18 cellular contexts compared by ENCODE assay signal in the genomic region with DNA sequence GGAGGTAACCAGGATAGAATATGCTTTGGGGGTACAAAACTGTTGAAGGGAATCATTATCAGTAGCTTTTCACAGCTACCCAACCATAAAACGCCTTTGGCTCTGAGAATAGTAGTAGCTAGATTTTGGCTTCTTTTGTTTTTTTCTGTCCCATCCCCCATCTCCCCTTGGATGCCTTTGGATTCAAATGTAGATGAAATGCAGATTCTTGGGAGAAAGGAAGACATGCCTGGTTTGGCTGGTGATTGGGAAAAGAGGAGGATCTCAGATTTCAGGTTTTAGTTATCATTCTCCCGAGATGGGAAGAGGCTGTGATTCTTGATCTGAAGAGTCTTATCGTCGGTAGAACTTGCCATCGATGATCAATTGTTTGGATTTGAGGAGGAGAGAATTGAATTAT. TPM values are rescaled to one million over a fixed set of nuclear protein-coding genes. Genes with fewer than 3 reads are reported as not detected.
A peak's percentile ranks its signal among the peaks of the same experiment; 100 is the strongest.
DNase-seq lines count a peak whose midpoint lies in the region; ATAC-seq and TF ChIP-seq lines count a peak whose summit lies in the region.
"Had no signal": no experiment of that assay in that cellular context is flagged by ENCODE, and none has a peak within 500 bp of the region (broad histone marks: within the 10 kb centered on the region; RNA-seq: fewer than 3 reads in every experiment).

No MANE protein-coding gene starts in this region.

- peaks cover 3% of the 10 kb centered on the region for H3K36me3 Mint-ChIP-seq in activated CD4-positive, alpha-beta T cell treated with anti-CD3 and anti-CD28 coated beads, Interleukin-2, amount 10 ng/mL, durations not matched to agents 24 days and 14 days (ENCODE audit: low read depth)
- peaks cover 2% of the 10 kb centered on the region for H3K36me3 Mint-ChIP-seq in glutamatergic neuron (ENCODE audit: unreplicated experiment)
- H3K36me3 Mint-ChIP-seq: CD4-positive, CD25-positive, alpha-beta regulatory T cell had no signal

- TF ChIP-seq CTCF in glutamatergic neuron (IDR thresholded peaks at IDR 0.05; ENCODE audit: partially characterized antibody, unreplicated experiment) = no peak
- TF ChIP-seq CTCF in WERI-Rb-1 (IDR thresholded peaks at IDR 0.05; ENCODE audit: low read depth, low read length) = no peak

- peaks cover 19% of the 10 kb centered on the region for H3K4me1 Mint-ChIP-seq in activated CD4-positive, alpha-beta T cell treated with anti-CD3 and anti-CD28 coated beads, Interleukin-2, amount 10 ng/mL, durations not matched to agents 24 days and 14 days
- H3K4me1 Mint-ChIP-seq in glutamatergic neuron (ENCODE audit: low read depth, unreplicated experiment) = peaks cover 7% of the 10 kb centered on the region

- H3K27ac ChIP-seq in iPS-20b (ENCODE audit: low read length) (peak overlapping the region; percentile 97), WERI-Rb-1 (no peak overlapping the region)
- H3K27ac ChIP-seq: 22Rv1, PC-9, SJCRH30 had no signal

- H3K9me3 Mint-ChIP-seq in activated CD4-positive, alpha-beta T cell treated with anti-CD3 and anti-CD28 coated beads, Interleukin-2, amount 10 ng/mL, durations not matched to agents 24 days and 14 days = peaks cover 15% of the 10 kb centered on the region
- peaks cover 14% of the 10 kb centered on the region for H3K9me3 Mint-ChIP-seq in glutamatergic neuron (ENCODE audit: unreplicated experiment)

- H3K36me3 ChIP-seq in iPS-20b (ENCODE audit: insufficient read depth, low read depth, low read length) (no peaks in the 10 kb centered on the region), WERI-Rb-1 (no peaks in the 10 kb centered on the region)
- H3K36me3 ChIP-seq: SJCRH30 had no signal

- H3K4me3 ChIP-seq in iPS-20b (ENCODE audit: low read length) (peak overlapping the region; percentile 94), WERI-Rb-1 (ENCODE audit: low read depth, low read length) (no peak overlapping the region)
- H3K4me3 ChIP-seq: PC-9, SJCRH30 had no signal

- H3K27ac Mint-ChIP-seq in activated CD4-positive, alpha-beta T cell treated with anti-CD3 and anti-CD28 coated beads, Interleukin-2, amount 10 ng/mL, durations not matched to agents 24 days and 14 days = no peak overlapping the region
- H3K27ac Mint-ChIP-seq in glutamatergic neuron (ENCODE audit: unreplicated experiment) = no peak overlapping the region
- H3K27ac Mint-ChIP-seq: B cell had no signal

- H3K27me3 ChIP-seq in iPS-20b (ENCODE audit: insufficient read depth, low read length) = peaks cover 19% of the 10 kb centered on the region
- peaks cover 48% of the 10 kb centered on the region for H3K27me3 ChIP-seq in WERI-Rb-1 (ENCODE audit: insufficient read depth, low read depth, severe bottlenecking)
- H3K27me3 ChIP-seq: SJCRH30 had no signal

- peak; percentile 39 for DNase-seq in activated CD4-positive, alpha-beta T cell treated with anti-CD3 and anti-CD28 coated beads, Interleukin-2, amount 10 ng/mL, durations not matched to agents 24 days and 14 days
- no peak for DNase-seq in activated CD4-positive, alpha-beta T cell treated with anti-CD3 and anti-CD28 coated beads, Interleukin-2, amount 50 U/mL, for 4 hours
- DNase-seq in glutamatergic neuron = no peak
- no peak for DNase-seq in WERI-Rb-1
- DNase-seq in NK-92 treated with Interleukin-12 subunit alpha and Interleukin-12 subunit beta, amount 100 ng/mL, for 24 hours (lab: John Stamatoyannopoulos, UW) = no peak
- no peak for DNase-seq in MV-4-11 (lab: John Stamatoyannopoulos, UW)
- DNase-seq: Caco-2; CD4-positive, CD25-positive, alpha-beta regulatory T cell; DMS153; NCI-H1930; NCI-H2171; NCI-H748 treated with DMSO at 0.1 percent for 48 hours; PC-9; SJCRH30 had no signal

- no peak for ATAC-seq in GM18511 (IDR thresholded peaks at IDR 0.05; ENCODE audit: unreplicated experiment)

- intact Hi-C loops in activated CD4-positive, alpha-beta T cell treated with anti-CD3 and anti-CD28 coated beads, Interleukin-2, amount 10 ng/mL, durations not matched to agents 24 days and 14 days (cut with micrococcal nuclease) = loop anchor here (10.0 kb wide), 1 partner anchor 638 kb away; a partner anchor contains a TSS

- H3K9ac ChIP-seq in iPS-20b (ENCODE audit: low read depth, low read length) = peak overlapping the region; percentile 97

- no peak overlapping the region for H3K4me3 Mint-ChIP-seq in activated CD4-positive, alpha-beta T cell treated with anti-CD3 and anti-CD28 coated beads, Interleukin-2, amount 10 ng/mL, durations not matched to agents 24 days and 14 days
- peak overlapping the region; percentile 69 for H3K4me3 Mint-ChIP-seq in glutamatergic neuron (ENCODE audit: unreplicated experiment)
- H3K4me3 Mint-ChIP-seq: B cell had no signal

- H3K9me3 ChIP-seq in iPS-20b (ENCODE audit: insufficient read depth, low read depth, low read length) (no peaks in the 10 kb centered on the region; the same call in 1 of the 2 replicates), WERI-Rb-1 (ENCODE audit: severe bottlenecking) (peaks cover 3% of the 10 kb centered on the region)
- H3K9me3 ChIP-seq: Caco-2, SJCRH30 had no signal

- H3K4me1 ChIP-seq in iPS-20b (ENCODE audit: insufficient read depth, low read length) = peaks cover 16% of the 10 kb centered on the region; the same call in 1 of the 2 replicates
- H3K4me1 ChIP-seq: Caco-2, SJCRH30 had no signal

- H3K27me3 Mint-ChIP-seq in activated CD4-positive, alpha-beta T cell treated with anti-CD3 and anti-CD28 coated beads, Interleukin-2, amount 10 ng/mL, durations not matched to agents 24 days and 14 days = peaks cover 43% of the 10 kb centered on the region
- peaks cover 15% of the 10 kb centered on the region for H3K27me3 Mint-ChIP-seq in glutamatergic neuron (ENCODE audit: unreplicated experiment)
- H3K27me3 Mint-ChIP-seq: B cell had no signal

RNA-seq across cellular contexts. Expression of a gene that starts 3.5 kb away (rescaled TPM):
- total RNA-seq in activated CD4-positive, alpha-beta T cell treated with anti-CD3 and anti-CD28 coated beads, Interleukin-2, amount 10 ng/mL, durations not matched to agents 24 days and 14 days = 23.4 and 24.4 TPM in 2 replicates
- total RNA-seq in glutamatergic neuron (ENCODE audit: unreplicated experiment) = 63.3 TPM
